20 cellular contexts compared by ENCODE assay signal in the genomic region with DNA sequence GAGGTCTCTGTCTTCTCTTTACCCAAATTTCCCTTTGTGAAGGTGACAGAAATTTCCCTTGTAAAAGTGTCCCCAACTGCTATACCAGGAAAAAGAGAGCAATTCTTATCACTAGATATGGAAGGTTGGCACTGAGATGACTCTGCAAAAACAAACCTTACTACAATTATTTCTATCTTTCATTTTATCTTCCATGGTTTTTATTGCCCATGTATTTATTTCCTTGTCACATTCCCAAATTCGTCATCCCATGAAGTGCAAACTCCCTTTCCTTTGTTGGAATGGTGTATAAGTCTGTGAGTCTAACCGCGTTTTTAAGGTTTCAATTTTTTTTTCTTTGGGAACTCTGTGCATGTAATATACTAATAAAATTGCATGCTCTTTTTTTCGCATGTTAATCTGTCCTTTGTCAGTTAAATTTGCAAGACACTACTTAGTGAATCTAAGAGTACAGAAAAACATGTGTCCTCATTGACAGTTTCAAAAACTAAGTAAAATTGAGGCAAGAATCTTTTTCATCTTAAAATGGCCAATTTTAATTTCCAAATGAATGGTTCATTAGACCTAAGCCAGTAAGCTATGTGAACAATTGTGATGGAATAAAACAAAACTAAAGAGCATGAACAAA.
"Had no signal": no experiment of that assay in that cellular context is flagged by ENCODE, and none has a peak within 500 bp of the region (broad histone marks: within the 10 kb centered on the region; RNA-seq: fewer than 3 reads in every experiment).

No MANE protein-coding gene starts in this region.

- ATAC-seq: right cardiac atrium had no signal

- H2AFZ ChIP-seq: hepatocyte had no signal

- H3K27ac ChIP-seq: esophagus muscularis mucosa, hepatocyte, skin epidermis, upper lobe of left lung had no signal

- H3K9me3 Mint-ChIP-seq: activated naive CD8-positive, alpha-beta T cell treated with anti-CD3 and anti-CD28 coated beads, Interleukin-2, amount 10 ng/mL, durations not matched to agents 7 days and 5 days; activated T-cell treated with anti-CD3 and anti-CD28 coated beads, Interleukin-2, amount 50 U/mL, for 24 hours; nephron progenitor cell; stimulated activated naive CD8-positive, alpha-beta T cell treated with anti-CD3 and anti-CD28 coated beads, Interleukin-15, Interleukin-2, amounts not matched to agents 100 ng/mL and 50 ng/mL, for 24 hours; T-helper 2 cell treated with Interferon-gamma antibody and Interleukin-4, amounts not matched to agents 5 μg/mL and 100 μg/mL, for 36 hours had no signal

- H3K4me3 ChIP-seq: esophagus muscularis mucosa, hepatocyte, skin epidermis, upper lobe of left lung had no signal

- H3K4me3 Mint-ChIP-seq: activated naive CD8-positive, alpha-beta T cell treated with anti-CD3 and anti-CD28 coated beads, Interleukin-2, amount 10 ng/mL, durations not matched to agents 7 days and 5 days; activated T-cell treated with anti-CD3 and anti-CD28 coated beads, Interleukin-2, amount 50 U/mL, for 24 hours; nephron progenitor cell; stimulated activated naive CD8-positive, alpha-beta T cell treated with anti-CD3 and anti-CD28 coated beads, Interleukin-15, Interleukin-2, amounts not matched to agents 100 ng/mL and 50 ng/mL, for 24 hours; T-helper 2 cell treated with Interferon-gamma antibody and Interleukin-4, amounts not matched to agents 5 μg/mL and 100 μg/mL, for 36 hours had no signal

- H3K4me2 ChIP-seq: hepatocyte had no signal

- DNase-seq: activated CD4-positive, alpha-beta T cell treated with anti-CD3 and anti-CD28 coated beads, Interleukin-2, amount 50 U/mL, for 48 hours; activated CD4-positive, CD25-positive, alpha-beta regulatory T cell treated with anti-CD3 and anti-CD28 coated beads, Interleukin-2, amount 50 U/mL, for 72 hours; activated effector memory CD4-positive, alpha-beta T cell treated with anti-CD3 and anti-CD28 coated beads, Interleukin-2, amount 50 U/mL, for 16 hours; activated naive CD8-positive, alpha-beta T cell treated with anti-CD3 and anti-CD28 coated beads, Interleukin-2, amount 10 ng/mL, durations not matched to agents 7 days and 5 days; activated T-cell treated with anti-CD3 and anti-CD28 coated beads, Interleukin-2, amount 50 U/mL, for 24 hours; anterior cingulate cortex; cortex of kidney; effector CD4-positive, alpha-beta T cell; kidney; nephron progenitor cell; occipital lobe; right cardiac atrium; stimulated activated CD4-positive, alpha-beta T cell treated with anti-CD3 and anti-CD28 coated beads, Interleukin-4, amount 100 ng/mL, for 4 hours; upper lobe of left lung had no signal

- H3K27me3 ChIP-seq: esophagus muscularis mucosa, hepatocyte, upper lobe of left lung had no signal

- H3K36me3 ChIP-seq: esophagus muscularis mucosa, upper lobe of left lung had no signal

- H3K27ac Mint-ChIP-seq: activated naive CD8-positive, alpha-beta T cell treated with anti-CD3 and anti-CD28 coated beads, Interleukin-2, amount 10 ng/mL, durations not matched to agents 7 days and 5 days; activated T-cell treated with anti-CD3 and anti-CD28 coated beads, Interleukin-2, amount 50 U/mL, for 24 hours; nephron progenitor cell; progenitor cell of endocrine pancreas; stimulated activated naive CD8-positive, alpha-beta T cell treated with anti-CD3 and anti-CD28 coated beads, Interleukin-15, Interleukin-2, amounts not matched to agents 100 ng/mL and 50 ng/mL, for 24 hours; T-helper 2 cell treated with Interferon-gamma antibody and Interleukin-4, amounts not matched to agents 5 μg/mL and 100 μg/mL, for 36 hours had no signal

- H3K9me3 ChIP-seq: esophagus muscularis mucosa, upper lobe of left lung had no signal

- H3K27me3 Mint-ChIP-seq: activated naive CD8-positive, alpha-beta T cell treated with anti-CD3 and anti-CD28 coated beads, Interleukin-2, amount 10 ng/mL, durations not matched to agents 7 days and 5 days; activated T-cell treated with anti-CD3 and anti-CD28 coated beads, Interleukin-2, amount 50 U/mL, for 24 hours; progenitor cell of endocrine pancreas; stimulated activated naive CD8-positive, alpha-beta T cell treated with anti-CD3 and anti-CD28 coated beads, Interleukin-15, Interleukin-2, amounts not matched to agents 100 ng/mL and 50 ng/mL, for 24 hours had no signal
